ENCODE assay signal across 9 cellular contexts in the genomic region with DNA sequence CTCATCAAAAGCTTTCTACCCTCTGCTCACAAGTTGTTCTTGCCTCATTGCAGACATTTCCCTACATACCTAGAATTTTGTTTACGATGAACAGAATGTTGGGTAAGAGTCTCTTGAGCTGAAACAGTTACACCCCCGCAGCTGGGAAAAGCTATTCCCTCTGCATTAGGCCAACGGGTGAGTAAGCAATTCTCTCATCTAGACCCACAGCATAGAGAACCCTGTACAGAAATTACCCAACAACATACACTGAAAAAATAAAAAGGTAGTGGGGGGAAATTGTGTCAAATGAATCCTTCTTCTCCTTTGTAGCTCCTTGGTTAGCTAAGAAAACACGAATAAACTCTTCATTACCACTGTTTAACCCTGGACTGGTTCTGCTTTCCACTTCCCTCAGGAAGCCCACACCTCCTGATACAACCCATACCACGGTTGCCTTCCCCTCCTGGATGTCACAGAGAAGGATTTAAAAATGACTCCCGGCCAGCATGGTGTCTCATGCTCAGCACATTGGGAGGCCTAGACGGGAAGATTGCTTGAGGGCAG.
DNase-seq lines count a peak whose midpoint lies in the region; ATAC-seq and TF ChIP-seq lines count a peak whose summit lies in the region.
"Had no signal": no experiment of that assay in that cellular context is flagged by ENCODE, and none has a peak within 500 bp of the region (broad histone marks: within the 10 kb centered on the region; RNA-seq: fewer than 3 reads in every experiment).

No MANE protein-coding gene starts in this region.

- H3K9me3 ChIP-seq in adipocyte (ENCODE audit: control insufficient read depth, low read length), result no peaks in the 10 kb centered on the region
- no peaks in the 10 kb centered on the region for H3K9me3 ChIP-seq in right lobe of liver
- no peaks in the 10 kb centered on the region for H3K9me3 ChIP-seq in aorta (ENCODE audit: control insufficient read depth, low read length)

- H3K36me3 ChIP-seq in adipocyte (ENCODE audit: control insufficient read depth, insufficient read depth, low read length, severe bottlenecking), result no peaks in the 10 kb centered on the region
- H3K36me3 ChIP-seq in right lobe of liver, result no peaks in the 10 kb centered on the region
- no peaks in the 10 kb centered on the region for H3K36me3 ChIP-seq in aorta (ENCODE audit: control insufficient read depth in 1 of 2, insufficient read depth in 2 of 2, low read length in 1 of 2)

- ATAC-seq in right lobe of liver, result peak; percentile 51 to 82 (median 58)
- ATAC-seq in HG03039 (IDR thresholded peaks at IDR 0.05; ENCODE audit: unreplicated experiment), result no peak
- ATAC-seq in aorta (ENCODE audit: low FRiP score), result no peak

- no peak for TF ChIP-seq CTCF in AG04449 (IDR thresholded peaks at IDR 0.05; ENCODE audit: insufficient read depth, low read length, missing control alignments)
- no peak for TF ChIP-seq CTCF in right lobe of liver (IDR thresholded peaks at IDR 0.05)

- H3K9ac ChIP-seq in adipocyte (ENCODE audit: low read length), result peak overlapping the region; percentile 70

- no peak for TF ChIP-seq POLR2A in right lobe of liver (IDR thresholded peaks at IDR 0.05)

- H3K4me1 ChIP-seq in adipocyte (ENCODE audit: control insufficient read depth, insufficient read depth, low read length) (peaks cover 48% of the 10 kb centered on the region), right lobe of liver (no peaks in the 10 kb centered on the region), aorta (ENCODE audit: control insufficient read depth in 1 of 2, insufficient read depth in 2 of 2, low read length in 2 of 2) (no peaks in the 10 kb centered on the region)

- H3K27ac ChIP-seq in right lobe of liver, result no peak overlapping the region
- H3K27ac ChIP-seq in aorta (ENCODE audit: low read depth in 1 of 2, low read length in 2 of 2), result no peak overlapping the region

- H3K4me3 ChIP-seq in AG04449 (ENCODE audit: low read depth, low read length) (no peak overlapping the region), adipocyte (ENCODE audit: low read length) (peak overlapping the region; percentile 43), right lobe of liver (no peak overlapping the region), aorta (ENCODE audit: low read length in 2 of 2) (no peak overlapping the region)

- POLR2A ChIA-PET in AG04449 (lab: Yijun Ruan, JAX), result no interaction called here

- DNase-seq in AG04449 (ENCODE audit: low read depth, low spot score), result peak; percentile 94
- DNase-seq in HS-5 (ENCODE audit: low read depth), result peak; percentile 74
- DNase-seq in adipocyte (ENCODE audit: low read depth), result peak; percentile 97
- DNase-seq in right lobe of liver, result no peak
- DNase-seq in NCI-H748 (lab: John Stamatoyannopoulos, UW; ENCODE audit: unreplicated experiment), result no peak
- no peak for DNase-seq in activated CD8-positive, alpha-beta memory T cell treated with anti-CD3 and anti-CD28 coated beads, Interleukin-2, amount 50 U/mL, for 4 hours
- no peak for DNase-seq in aorta
- DNase-seq: NCI-H524 treated with DMSO at 0.1 percent for 48 hours had no signal

- CTCF ChIA-PET in AG04449 (lab: Yijun Ruan, JAX), result interaction anchor here (0.7 to 9.5 kb wide), 6 partner anchors 11 to 541 kb away, joined by 3 to 229 read pairs (median 14); no protein-coding TSS in a partner anchor

- intact Hi-C loops in right lobe of liver (cut with DNase I), result no loop called here
- intact Hi-C loops in aorta (cut with DNase I), result no loop called here

- 41% methylated on average over 7 of the region's 7 CpGs for WGBS in right lobe of liver (ENCODE audit: insufficient coverage, low coverage, low lambda C conversion rate, missing lambda C conversion rate)
- 63 to 64% methylated on average over 7 of the region's 7 CpGs for WGBS in aorta, 2 donors

- H3K27me3 ChIP-seq in adipocyte (replicated peaks; ENCODE audit: control insufficient read depth, insufficient read depth, low read length) (no peaks in the 10 kb centered on the region), right lobe of liver (no peaks in the 10 kb centered on the region), aorta (ENCODE audit: control insufficient read depth in 1 of 2, insufficient read depth in 2 of 2, low read length in 1 of 2) (no peaks in the 10 kb centered on the region)

Comparison
In these comparisons a context has a peak if more than half of its experiments do, and no peak if none do; other contexts are left out.
1. DNase-seq: peak in AG04449 (single experiment), HS-5 (single experiment) and adipocyte (single experiment); none in right lobe of liver (0 of 3), NCI-H748 (single experiment), activated CD8-positive, alpha-beta memory T cell treated with anti-CD3 and anti-CD28 coated beads, Interleukin-2, amount 50 U/mL, for 4 hours (single experiment) and aorta (0 of 2).
2. ATAC-seq: peak in right lobe of liver (4 of 4); none in HG03039 (single experiment) and aorta (single experiment).